In the genomic region with DNA sequence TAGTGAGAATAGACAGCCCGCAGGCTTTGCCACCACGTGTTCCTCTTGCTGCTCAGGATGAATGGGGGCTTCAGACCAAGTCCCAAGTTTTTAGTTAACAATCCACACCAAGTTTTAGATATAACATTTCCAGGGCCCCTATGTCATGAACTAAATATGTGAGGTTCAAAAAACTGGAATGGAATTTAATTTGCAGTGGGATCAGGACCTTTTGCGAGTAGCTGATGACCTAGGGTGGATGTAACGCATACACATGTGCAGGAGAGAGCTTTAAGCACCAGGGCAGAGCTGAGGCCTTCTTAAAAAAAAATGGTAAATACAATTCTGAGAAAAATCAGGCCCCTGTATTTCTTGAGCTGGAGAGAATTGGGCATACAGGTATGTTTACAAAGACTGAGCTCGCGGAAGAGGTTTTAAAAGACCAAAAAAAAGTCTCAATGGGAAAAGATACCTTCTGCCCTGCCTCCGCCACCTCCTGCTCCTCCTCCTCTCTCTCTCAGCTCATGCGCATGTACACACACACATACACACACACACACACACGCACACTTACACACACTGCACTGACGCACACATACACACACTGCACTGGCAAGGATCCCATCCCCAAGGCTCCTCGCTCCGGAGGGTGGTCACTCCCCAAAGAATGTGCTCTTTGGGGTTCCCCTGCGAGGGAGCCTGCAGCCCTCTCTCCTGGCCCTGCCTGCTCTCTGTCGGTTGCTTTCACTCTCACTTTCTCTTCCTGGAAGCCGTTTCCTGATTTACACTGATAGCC, we compare ENCODE assay signal across 8 cellular contexts. TPM values are rescaled to one million over a fixed set of nuclear protein-coding genes. Genes with fewer than 3 reads are reported as not detected.
A peak's percentile ranks its signal among the peaks of the same experiment; 100 is the strongest.
DNase-seq lines count a peak whose midpoint lies in the region; ATAC-seq and TF ChIP-seq lines count a peak whose summit lies in the region.

No MANE protein-coding gene starts in this region.

- H3K4me1 ChIP-seq in SJCRH30 (no peaks in the 10 kb centered on the region), breast epithelium (no peaks in the 10 kb centered on the region)

- H3K9me3 ChIP-seq in SJCRH30 (replicated peaks), result no peaks in the 10 kb centered on the region
- H3K9me3 ChIP-seq in breast epithelium, result no peaks in the 10 kb centered on the region

- no peak for DNase-seq in SJCRH30
- DNase-seq in breast epithelium (ENCODE audit: low spot score in 2 of 2), result peak in 1 of 2 donors; percentile 18
- no peak for DNase-seq in lower leg skin (ENCODE audit: low spot score in 2 of 2)
- peak; percentile 2 to 27 (median 15) for DNase-seq in stimulated activated CD4-positive, alpha-beta T cell treated with anti-CD3 and anti-CD28 coated beads, TNF-alpha, amount 100 ng/mL, for 48 hours (ENCODE audit: low read depth in 3 of 3)
- DNase-seq in NCI-H146 (lab: John Stamatoyannopoulos, UW), result no peak
- DNase-seq in midbrain (lab: John Stamatoyannopoulos, UW), result no peak

- no peaks in the 10 kb centered on the region for H3K36me3 ChIP-seq in SJCRH30
- no peaks in the 10 kb centered on the region for H3K36me3 ChIP-seq in breast epithelium

- H3K4me3 ChIP-seq in SJCRH30, result peak overlapping the region; percentile 28
- peak overlapping the region; percentile 43 to 58 (median 44) for H3K4me3 ChIP-seq in breast epithelium
- H3K4me3 ChIP-seq in lower leg skin (ENCODE audit: low read depth, poor library complexity, severe bottlenecking), result peak overlapping the region; percentile 15

- intact Hi-C loops in breast epithelium (cut with DNase I; ENCODE audit: low total_unique reads) (loop anchor here (2.0 kb wide), 1 partner anchor 23 kb away; no protein-coding TSS in a partner anchor), lower leg skin (cut with DNase I; ENCODE audit: low total_unique reads) (no loop called here)

- H3K27ac ChIP-seq in SJCRH30, result no peak overlapping the region
- H3K27ac ChIP-seq in breast epithelium, result peak overlapping the region; percentile 8 to 10

- WGBS in lower leg skin, 2 donors, result 9 to 13% methylated on average over 15 of the region's 15 CpGs

- ATAC-seq in GM18498 (IDR thresholded peaks at IDR 0.05; ENCODE audit: unreplicated experiment), result peak; percentile 83
- peak; percentile 87 for ATAC-seq in HG02642 (IDR thresholded peaks at IDR 0.05; ENCODE audit: poor library complexity, unreplicated experiment)

- H3K27me3 ChIP-seq in SJCRH30 (no peaks in the 10 kb centered on the region), breast epithelium (peaks cover 0 to 10% of the 10 kb centered on the region in 2 donors)

- no peak for TF ChIP-seq POLR2A in breast epithelium (IDR thresholded peaks at IDR 0.05)
- TF ChIP-seq POLR2A in lower leg skin (IDR thresholded peaks at IDR 0.05), result no peak

- no peak for TF ChIP-seq CTCF in breast epithelium (IDR thresholded peaks at IDR 0.05)
- TF ChIP-seq CTCF in lower leg skin (IDR thresholded peaks at IDR 0.05), result no peak

RNA-seq across cellular contexts. Expression of gene IGF1R, which starts 48.2 kb away (rescaled TPM):
- 22.4 and 24.1 TPM in 2 replicates for total RNA-seq in SJCRH30 (2014; rRNA removed; shearing (Covaris generic))
- total RNA-seq in breast epithelium (100 to 1,000 TPM in 2 of 3 donors, 10 to 100 TPM in 1; 61.8 to 146 (median 103) TPM), lower leg skin (100 to 1,000 TPM in 1 of 4 donors, 10 to 100 TPM in 3; 59.6 to 172 (median 88.5) TPM)

Comparison
In these comparisons a context has a peak if more than half of its experiments do, and no peak if none do; other contexts are left out.
1. DNase-seq: peak in stimulated activated CD4-positive, alpha-beta T cell treated with anti-CD3 and anti-CD28 coated beads, TNF-alpha, amount 100 ng/mL, for 48 hours (3 of 3); none in SJCRH30 (0 of 2), lower leg skin (0 of 2), NCI-H146 (single experiment) and midbrain (single experiment).
2. Peak in every context shown above with its lines, with median percentiles within 50 percentile points of each other: H3K4me3 ChIP-seq.